1 cellular context compared by ENCODE assay signal in the genomic region with DNA sequence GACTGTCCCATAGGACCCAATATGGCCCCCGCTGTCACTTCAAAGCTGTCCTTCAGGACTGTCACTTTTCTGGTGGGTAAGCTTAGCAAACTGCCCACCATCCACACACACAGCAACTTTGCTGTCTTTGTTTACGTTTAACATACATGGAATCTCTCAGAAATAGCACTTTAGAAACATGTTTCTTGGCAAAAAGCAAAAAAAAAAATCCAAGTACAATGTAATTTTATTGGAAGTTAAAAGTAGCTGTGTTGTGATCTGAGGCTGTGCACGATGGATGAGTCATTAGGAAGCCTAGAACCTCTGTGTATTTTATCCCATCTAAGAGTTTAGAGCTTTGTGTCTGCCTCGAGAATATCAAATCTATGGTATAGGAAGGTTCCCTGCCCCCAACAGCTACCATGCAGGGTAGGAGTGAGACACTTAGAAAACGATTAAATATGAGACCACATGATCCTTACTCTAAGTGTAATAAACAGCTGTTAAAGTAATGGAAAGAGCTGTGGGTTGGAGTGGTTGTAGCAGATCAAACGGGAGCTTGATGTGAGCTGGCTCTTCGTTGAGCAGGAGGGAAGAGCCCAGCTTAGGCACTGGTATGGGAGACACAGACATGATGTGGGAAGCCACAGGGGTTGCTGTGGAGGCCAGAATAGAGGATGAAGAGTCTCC.
TF ChIP-seq lines count a peak whose summit lies in the region.

No MANE protein-coding gene starts in this region.

TF ChIP-seq in K562, 482 proteins besides CTCF, POLR2A, EP300 and RAD21 (continued from another document):
- TF ChIP-seq, protein P1, sequence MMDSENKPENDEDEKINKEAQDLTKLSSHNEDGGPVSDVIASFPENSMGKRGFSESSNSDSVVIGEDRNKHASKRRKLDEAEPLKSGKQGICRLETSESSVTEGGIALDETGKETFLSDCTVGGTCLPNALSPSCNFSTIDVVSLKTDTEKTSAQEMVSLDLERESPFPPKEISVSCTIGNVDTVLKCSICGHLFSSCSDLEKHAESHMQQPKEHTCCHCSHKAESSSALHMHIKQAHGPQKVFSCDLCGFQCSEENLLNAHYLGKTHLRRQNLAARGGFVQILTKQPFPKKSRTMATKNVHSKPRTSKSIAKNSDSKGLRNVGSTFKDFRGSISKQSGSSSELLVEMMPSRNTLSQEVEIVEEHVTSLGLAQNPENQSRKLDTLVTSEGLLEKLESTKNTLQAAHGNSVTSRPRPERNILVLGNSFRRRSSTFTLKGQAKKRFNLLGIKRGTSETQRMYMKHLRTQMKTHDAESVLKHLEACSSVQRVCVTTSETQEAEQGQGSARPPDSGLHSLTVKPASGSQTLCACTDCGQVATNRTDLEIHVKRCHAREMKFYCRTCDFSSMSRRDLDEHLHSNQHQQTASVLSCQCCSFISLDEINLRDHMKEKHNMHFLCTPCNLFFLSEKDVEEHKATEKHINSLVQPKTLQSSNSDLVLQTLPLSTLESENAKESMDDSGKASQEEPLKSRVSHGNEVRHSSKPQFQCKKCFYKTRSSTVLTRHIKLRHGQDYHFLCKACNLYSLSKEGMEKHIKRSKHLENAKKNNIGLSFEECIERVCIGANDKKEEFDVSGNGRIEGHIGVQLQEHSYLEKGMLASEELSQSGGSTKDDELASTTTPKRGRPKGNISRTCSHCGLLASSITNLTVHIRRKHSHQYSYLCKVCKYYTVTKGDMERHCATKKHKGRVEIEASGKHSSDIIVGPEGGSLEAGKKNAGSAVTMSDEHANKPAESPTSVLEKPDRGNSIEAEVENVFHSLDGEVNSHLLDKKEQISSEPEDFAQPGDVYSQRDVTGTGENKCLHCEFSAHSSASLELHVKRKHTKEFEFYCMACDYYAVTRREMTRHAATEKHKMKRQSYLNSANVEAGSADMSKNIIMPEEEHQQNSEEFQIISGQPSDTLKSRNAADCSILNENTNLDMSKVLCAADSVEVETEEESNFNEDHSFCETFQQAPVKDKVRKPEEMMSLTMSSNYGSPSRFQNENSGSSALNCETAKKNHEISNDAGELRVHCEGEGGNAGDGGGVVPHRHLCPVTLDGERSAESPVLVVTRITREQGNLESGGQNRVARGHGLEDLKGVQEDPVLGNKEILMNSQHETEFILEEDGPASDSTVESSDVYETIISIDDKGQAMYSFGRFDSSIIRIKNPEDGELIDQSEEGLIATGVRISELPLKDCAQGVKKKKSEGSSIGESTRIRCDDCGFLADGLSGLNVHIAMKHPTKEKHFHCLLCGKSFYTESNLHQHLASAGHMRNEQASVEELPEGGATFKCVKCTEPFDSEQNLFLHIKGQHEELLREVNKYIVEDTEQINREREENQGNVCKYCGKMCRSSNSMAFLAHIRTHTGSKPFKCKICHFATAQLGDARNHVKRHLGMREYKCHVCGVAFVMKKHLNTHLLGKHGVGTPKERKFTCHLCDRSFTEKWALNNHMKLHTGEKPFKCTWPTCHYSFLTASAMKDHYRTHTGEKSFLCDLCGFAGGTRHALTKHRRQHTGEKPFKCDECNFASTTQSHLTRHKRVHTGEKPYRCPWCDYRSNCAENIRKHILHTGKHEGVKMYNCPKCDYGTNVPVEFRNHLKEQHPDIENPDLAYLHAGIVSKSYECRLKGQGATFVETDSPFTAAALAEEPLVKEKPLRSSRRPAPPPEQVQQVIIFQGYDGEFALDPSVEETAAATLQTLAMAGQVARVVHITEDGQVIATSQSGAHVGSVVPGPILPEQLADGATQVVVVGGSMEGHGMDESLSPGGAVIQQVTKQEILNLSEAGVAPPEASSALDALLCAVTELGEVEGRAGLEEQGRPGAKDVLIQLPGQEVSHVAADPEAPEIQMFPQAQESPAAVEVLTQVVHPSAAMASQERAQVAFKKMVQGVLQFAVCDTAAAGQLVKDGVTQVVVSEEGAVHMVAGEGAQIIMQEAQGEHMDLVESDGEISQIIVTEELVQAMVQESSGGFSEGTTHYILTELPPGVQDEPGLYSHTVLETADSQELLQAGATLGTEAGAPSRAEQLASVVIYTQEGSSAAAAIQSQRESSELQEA (IDR thresholded peaks at IDR 0.05; ENCODE audit: low read depth), result no peak
- TF ChIP-seq PHF21A (IDR thresholded peaks at IDR 0.05; ENCODE audit: borderline replicate concordance, low read depth) (no peak), ZNF232 (CRISPR knock-in tag; IDR thresholded peaks at IDR 0.05) (peak; percentile 91; the same call in 1 of the 2 replicates), ZNF175 (CRISPR knock-in tag; IDR thresholded peaks at IDR 0.05; ENCODE audit: low read depth) (no peak), SNIP1 (IDR thresholded peaks at IDR 0.05; ENCODE audit: low read depth) (no peak), RNF2 (IDR thresholded peaks at IDR 0.05) (peak; percentile 12; the same call in 1 of the 2 replicates), NFRKB (IDR thresholded peaks at IDR 0.05; ENCODE audit: low read depth) (no peak), IFI16 (CRISPR knock-in tag; IDR thresholded peaks at IDR 0.05) (no peak)
- TF ChIP-seq, protein P2, sequence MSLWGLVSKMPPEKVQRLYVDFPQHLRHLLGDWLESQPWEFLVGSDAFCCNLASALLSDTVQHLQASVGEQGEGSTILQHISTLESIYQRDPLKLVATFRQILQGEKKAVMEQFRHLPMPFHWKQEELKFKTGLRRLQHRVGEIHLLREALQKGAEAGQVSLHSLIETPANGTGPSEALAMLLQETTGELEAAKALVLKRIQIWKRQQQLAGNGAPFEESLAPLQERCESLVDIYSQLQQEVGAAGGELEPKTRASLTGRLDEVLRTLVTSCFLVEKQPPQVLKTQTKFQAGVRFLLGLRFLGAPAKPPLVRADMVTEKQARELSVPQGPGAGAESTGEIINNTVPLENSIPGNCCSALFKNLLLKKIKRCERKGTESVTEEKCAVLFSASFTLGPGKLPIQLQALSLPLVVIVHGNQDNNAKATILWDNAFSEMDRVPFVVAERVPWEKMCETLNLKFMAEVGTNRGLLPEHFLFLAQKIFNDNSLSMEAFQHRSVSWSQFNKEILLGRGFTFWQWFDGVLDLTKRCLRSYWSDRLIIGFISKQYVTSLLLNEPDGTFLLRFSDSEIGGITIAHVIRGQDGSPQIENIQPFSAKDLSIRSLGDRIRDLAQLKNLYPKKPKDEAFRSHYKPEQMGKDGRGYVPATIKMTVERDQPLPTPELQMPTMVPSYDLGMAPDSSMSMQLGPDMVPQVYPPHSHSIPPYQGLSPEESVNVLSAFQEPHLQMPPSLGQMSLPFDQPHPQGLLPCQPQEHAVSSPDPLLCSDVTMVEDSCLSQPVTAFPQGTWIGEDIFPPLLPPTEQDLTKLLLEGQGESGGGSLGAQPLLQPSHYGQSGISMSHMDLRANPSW (CRISPR knock-in tag; IDR thresholded peaks at IDR 0.05), result no peak
